Comparison of ENCODE assay signal across 9 cellular contexts in genomic region chr6:93036835-93037234, GRCh38.
A peak's percentile ranks its signal among the peaks of the same experiment; 100 is the strongest.
DNase-seq lines count a peak whose midpoint lies in the region; ATAC-seq and TF ChIP-seq lines count a peak whose summit lies in the region.
"Had no signal": no experiment of that assay in that cellular context is flagged by ENCODE, and none has a peak within 500 bp of the region (broad histone marks: within the 10 kb centered on the region; RNA-seq: fewer than 3 reads in every experiment).

No MANE protein-coding gene starts in this region.

- H3K4me3 ChIP-seq in A673 (ENCODE audit: low read depth, low read length, poor library complexity, severe bottlenecking) (no peak overlapping the region), OCI-LY7 (ENCODE audit: low read depth, low read length, poor library complexity, severe bottlenecking) (no peak overlapping the region), gastroesophageal sphincter (no peak overlapping the region)

- no peaks in the 10 kb centered on the region for H3K9me2 ChIP-seq in OCI-LY7 (ENCODE audit: insufficient read depth, low read length)

- H2AFZ ChIP-seq in OCI-LY7 (ENCODE audit: low read length) = no peak overlapping the region

- no peak overlapping the region for H3K4me2 ChIP-seq in OCI-LY7 (ENCODE audit: low read length)

- no peaks in the 10 kb centered on the region for H3K27me3 Mint-ChIP-seq in activated naive CD4-positive, alpha-beta T cell treated with anti-CD3 and anti-CD28 coated beads for 36 hours (ENCODE audit: low read depth)

- H3K27ac Mint-ChIP-seq in activated naive CD4-positive, alpha-beta T cell treated with anti-CD3 and anti-CD28 coated beads for 36 hours = no peak overlapping the region
- H3K27ac Mint-ChIP-seq: CD8-positive, alpha-beta T cell had no signal

- BruUV-seq in A673 (replicated peaks; lab: Mats Ljungman, UMichigan) (no TSS peak), OCI-LY7 (replicated peaks; lab: Mats Ljungman, UMichigan) (no TSS peak)

- intact Hi-C loops in A673 (cut with micrococcal nuclease; ENCODE audit: unreplicated experiment) = no loop called here
- intact Hi-C loops in OCI-LY7 (cut with micrococcal nuclease; ENCODE audit: unreplicated experiment) = loop anchor here (5.0 kb wide), 1 partner anchor 385 kb away; no protein-coding TSS in a partner anchor
- intact Hi-C loops in activated naive CD4-positive, alpha-beta T cell treated with anti-CD3 and anti-CD28 coated beads for 36 hours (cut with micrococcal nuclease) = no loop called here

- no peak for TF ChIP-seq EP300 in gastroesophageal sphincter (IDR thresholded peaks at IDR 0.05)

- peaks cover 5% of the 10 kb centered on the region for H3K4me1 ChIP-seq in A673 (ENCODE audit: insufficient read depth, low read length, poor library complexity, severe bottlenecking)
- no peaks in the 10 kb centered on the region for H3K4me1 ChIP-seq in OCI-LY7 (ENCODE audit: insufficient read depth, low read length, poor library complexity, severe bottlenecking)
- H3K4me1 ChIP-seq in gastroesophageal sphincter = no peaks in the 10 kb centered on the region

- TF ChIP-seq CTCF in A673 (conservative IDR thresholded peaks at IDR 0.05; ENCODE audit: low read depth, low read length) = peak; percentile 70
- TF ChIP-seq CTCF in OCI-LY7 (conservative IDR thresholded peaks at IDR 0.05; ENCODE audit: low read length) = peak; percentile 74
- no peak for TF ChIP-seq CTCF in gastroesophageal sphincter (IDR thresholded peaks at IDR 0.05)

- H3K36me3 Mint-ChIP-seq in activated naive CD4-positive, alpha-beta T cell treated with anti-CD3 and anti-CD28 coated beads for 36 hours (ENCODE audit: low read depth) = no peaks in the 10 kb centered on the region
- H3K36me3 Mint-ChIP-seq: CD8-positive, alpha-beta T cell had no signal

- H3K27ac ChIP-seq in A673 (ENCODE audit: low read depth, low read length, poor library complexity, severe bottlenecking) (no peak overlapping the region), OCI-LY7 (ENCODE audit: low read depth, low read length, poor library complexity, severe bottlenecking) (no peak overlapping the region), gastroesophageal sphincter (no peak overlapping the region)

- no peak for TF ChIP-seq POLR2A in gastroesophageal sphincter (IDR thresholded peaks at IDR 0.05)

- no peaks in the 10 kb centered on the region for H3K79me2 ChIP-seq in OCI-LY7 (ENCODE audit: insufficient read depth, low read depth, low read length)

- CTCF ChIA-PET in A673 (lab: Charles Lee) = interaction anchor here (0.7 kb wide), 1 partner anchor 60 kb away, joined by 3 read pairs; no protein-coding TSS in a partner anchor
- CTCF ChIA-PET in OCI-LY7 (lab: Charles Lee; ENCODE audit: unreplicated experiment) = no interaction called here
- CTCF ChIA-PET in activated naive CD4-positive, alpha-beta T cell treated with anti-CD3 and anti-CD28 coated beads for 36 hours (lab: Charles Lee) = no interaction called here

- H3K9me3 ChIP-seq in A673 (ENCODE audit: low read depth, low read length, poor library complexity, severe bottlenecking) (peaks cover 4% of the 10 kb centered on the region), OCI-LY7 (ENCODE audit: low read length) (no peaks in the 10 kb centered on the region), gastroesophageal sphincter (peaks cover 0 to 33% (median 0%) of the 10 kb centered on the region in 3 donors)

- no CpG with 5 or more reads among the region's 1 CpG for WGBS in gastroesophageal sphincter (ENCODE audit: low coverage in 1 of 2), 2 donors

- peaks cover 28% of the 10 kb centered on the region for H3K9me3 Mint-ChIP-seq in activated naive CD4-positive, alpha-beta T cell treated with anti-CD3 and anti-CD28 coated beads for 36 hours

- ATAC-seq in GM21717 (IDR thresholded peaks at IDR 0.05; ENCODE audit: unreplicated experiment) = peak; percentile 62
- ATAC-seq in GM21825 (IDR thresholded peaks at IDR 0.05; ENCODE audit: unreplicated experiment) = no peak
- no peak for ATAC-seq in gastroesophageal sphincter
- ATAC-seq in GM21360 (IDR thresholded peaks at IDR 0.05; ENCODE audit: unreplicated experiment) = no peak
- ATAC-seq: CD8-positive, alpha-beta T cell had no signal

- H3K27me3 ChIP-seq in A673 (replicated peaks; ENCODE audit: insufficient read depth, low read depth, low read length, poor library complexity) (no peaks in the 10 kb centered on the region), gastroesophageal sphincter (no peaks in the 10 kb centered on the region)

- POLR2A ChIA-PET in A673 (lab: Charles Lee; ENCODE audit: low non-redundant PET) = no interaction called here
- POLR2A ChIA-PET in OCI-LY7 (lab: Charles Lee) = interaction anchor here (0.7 to 1.0 kb wide), 2 partner anchors 8 to 28 kb away, joined by 3 to 5 read pairs; no protein-coding TSS in a partner anchor

- H3K4me3 Mint-ChIP-seq in activated naive CD4-positive, alpha-beta T cell treated with anti-CD3 and anti-CD28 coated beads for 36 hours = no peak overlapping the region
- H3K4me3 Mint-ChIP-seq: CD8-positive, alpha-beta T cell had no signal

- DNase-seq in A673 (ENCODE audit: low spot score) = peak; percentile 64
- peak; percentile 32 for DNase-seq in OCI-LY7 (ENCODE audit: low spot score)
- peak; percentile 3 for DNase-seq in globus pallidus (ENCODE audit: low spot score)
- DNase-seq in activated naive CD4-positive, alpha-beta T cell treated with anti-CD3 and anti-CD28 coated beads for 36 hours = no peak
- DNase-seq: CD8-positive, alpha-beta T cell had no signal

- no peaks in the 10 kb centered on the region for H3K36me3 ChIP-seq in A673 (ENCODE audit: insufficient read depth, low read length, poor library complexity, severe bottlenecking)
- no peaks in the 10 kb centered on the region for H3K36me3 ChIP-seq in OCI-LY7 (ENCODE audit: insufficient read depth, low read length)
- H3K36me3 ChIP-seq in gastroesophageal sphincter = no peaks in the 10 kb centered on the region

- H4K20me1 ChIP-seq in OCI-LY7 (ENCODE audit: insufficient read depth, low read length) = no peaks in the 10 kb centered on the region

- H3K4me1 Mint-ChIP-seq in activated naive CD4-positive, alpha-beta T cell treated with anti-CD3 and anti-CD28 coated beads for 36 hours (ENCODE audit: low read depth) = no peaks in the 10 kb centered on the region

Comparison
In these comparisons a context has a peak if more than half of its experiments do, and no peak if none do; other contexts are left out.
1. CTCF ChIP-seq: peak in A673 (single experiment) and OCI-LY7 (single experiment); none in gastroesophageal sphincter (0 of 4).